In the genomic region with DNA sequence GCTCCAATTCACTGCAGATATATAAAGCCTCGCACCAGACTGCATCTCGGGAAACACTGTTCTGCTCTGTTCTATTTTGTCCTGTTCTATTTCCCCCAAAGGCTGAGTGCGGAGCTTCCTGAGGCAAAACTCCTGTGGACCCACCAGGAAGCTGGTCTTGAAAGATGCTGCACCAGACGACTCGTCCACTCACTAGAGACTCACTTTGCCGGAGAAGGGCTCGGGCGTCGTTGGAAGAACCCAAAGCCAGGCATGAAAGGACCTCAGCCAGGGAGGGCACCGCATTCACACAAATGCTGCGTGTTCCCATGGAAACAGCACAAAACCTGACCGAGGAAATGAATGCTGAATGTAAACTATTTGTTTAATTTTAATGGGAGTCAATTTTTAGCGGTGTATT, we compare ENCODE assay signal across 14 cellular contexts.
"Had no signal": no experiment of that assay in that cellular context is flagged by ENCODE, and none has a peak within 500 bp of the region (broad histone marks: within the 10 kb centered on the region; RNA-seq: fewer than 3 reads in every experiment).

No MANE protein-coding gene starts in this region.

- H3K9me3 ChIP-seq: gastrocnemius medialis, lower lobe of right lung had no signal

- H3K4me1 ChIP-seq: gastrocnemius medialis, lower lobe of right lung had no signal

- ATAC-seq: gastrocnemius medialis; lower lobe of right lung; right cardiac atrium; stimulated activated effector memory CD8-positive, alpha-beta T cell treated with anti-CD3 and anti-CD28 coated beads, Interleukin-12 subunit alpha, Interleukin-12 subunit beta, amount 100 ng/mL, for 72 hours had no signal

- H3K36me3 ChIP-seq: gastrocnemius medialis, lower lobe of right lung had no signal

- DNase-seq: activated CD4-positive, alpha-beta T cell treated with anti-CD3 and anti-CD28 coated beads for 1 hour; activated CD4-positive, alpha-beta T cell treated with anti-CD3 and anti-CD28 coated beads, Interleukin-2, amount 50 U/mL, for 48 hours; activated gamma-delta T cell; activated naive CD8-positive, alpha-beta T cell treated with anti-CD3 and anti-CD28 coated beads for 36 hours; aorta; effector memory CD4-positive, alpha-beta T cell; gastrocnemius medialis; midbrain; right cardiac atrium; small intestine; trophoblast cell had no signal

- H3K4me3 ChIP-seq: gastrocnemius medialis, lower lobe of right lung had no signal

- H3K27ac ChIP-seq: epithelial cell of prostate, gastrocnemius medialis, lower lobe of right lung had no signal
